7 cellular contexts compared by ENCODE assay signal in the genomic region with DNA sequence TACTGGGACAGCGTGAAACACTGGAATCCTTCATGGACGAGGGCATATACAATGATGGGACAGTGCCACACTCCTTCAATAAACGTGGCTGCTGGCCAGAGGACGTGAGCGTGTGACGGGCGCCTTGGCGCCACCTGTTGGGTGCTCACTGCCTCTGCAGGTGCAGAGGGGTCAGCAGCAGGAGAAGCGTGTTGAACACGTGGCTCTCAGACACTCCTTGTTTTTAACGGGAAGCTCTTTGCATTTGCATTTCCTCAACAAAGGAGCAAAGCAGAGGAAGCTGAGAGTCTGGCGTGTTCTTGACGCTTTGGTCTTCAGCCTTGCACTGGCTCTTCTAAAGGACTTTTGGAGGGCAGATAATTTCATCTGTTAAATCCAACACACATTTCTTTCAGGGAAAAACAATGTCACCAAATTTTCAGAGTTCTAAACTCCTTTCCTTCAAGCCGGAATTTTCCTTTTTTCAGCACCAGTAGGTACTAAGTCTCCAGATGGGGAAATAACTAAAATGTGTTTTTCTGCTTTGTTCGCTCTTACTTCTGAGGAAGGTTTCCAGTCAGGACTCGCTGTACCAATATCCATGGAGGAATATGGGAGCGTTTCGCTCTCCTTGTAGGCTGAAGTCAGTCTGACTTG. TPM values are rescaled to one million over a fixed set of nuclear protein-coding genes. Genes with fewer than 3 reads are reported as not detected.
DNase-seq lines count a peak whose midpoint lies in the region; ATAC-seq and TF ChIP-seq lines count a peak whose summit lies in the region.

No MANE protein-coding gene starts in this region.

- ATAC-seq in sciatic nerve (peak; percentile 55), HG02884 (IDR thresholded peaks at IDR 0.05; ENCODE audit: unreplicated experiment) (no peak)

- TF ChIP-seq CTCF in GM13977 (IDR thresholded peaks at IDR 0.05; ENCODE audit: extremely low read depth, insufficient read depth, missing control alignments): peak; percentile 98
- peak; percentile 93 to 96 (median 93) for TF ChIP-seq CTCF in ascending aorta (IDR thresholded peaks at IDR 0.05)

- no peaks in the 10 kb centered on the region for H3K27me3 ChIP-seq in ascending aorta

- peaks cover 29 to 42% of the 10 kb centered on the region in 2 donors for H3K36me3 ChIP-seq in ascending aorta

- peak; percentile 88 for DNase-seq in GM13977 (ENCODE audit: low spot score)
- peak; percentile 67 for DNase-seq in NCI-H1694 (lab: John Stamatoyannopoulos, UW)
- DNase-seq in T-helper 22 cell (ENCODE audit: low read depth): peak; percentile 40
- DNase-seq in ascending aorta (ENCODE audit: low spot score in 2 of 2): peak; percentile 50 to 90
- peak; percentile 91 for DNase-seq in hepatic stellate cell (ENCODE audit: low spot score)
- DNase-seq in sciatic nerve (ENCODE audit: low spot score): peak; percentile 86

- intact Hi-C loops in ascending aorta (cut with DNase I): loop anchor here (1.0 to 10.0 kb wide), 4 partner anchors 87 to 661 kb away; a partner anchor contains a TSS
- intact Hi-C loops in sciatic nerve (cut with DNase I): no loop called here

- H3K4me1 ChIP-seq in ascending aorta: peaks cover 5 to 25% of the 10 kb centered on the region in 2 donors

- H3K9me3 ChIP-seq in ascending aorta: no peaks in the 10 kb centered on the region

- in situ Hi-C loops in GM13977 (cut with MboI; ENCODE audit: low pct_unique_long_range_greater_than_20kb, low sequenced_read_pairs, unreplicated experiment): no loop called here

- no peak overlapping the region for H3K4me3 ChIP-seq in ascending aorta

- H3K27ac ChIP-seq in ascending aorta: peak overlapping the region; percentile 47 to 66

RNA-seq across cellular contexts. Expression of a gene that starts 2.9 kb away (rescaled TPM):
- total RNA-seq in ascending aorta (4.2 TPM), sciatic nerve (25.4 TPM)

RNA-seq across cellular contexts. Expression of a gene that starts 41.2 kb away (rescaled TPM):
- total RNA-seq in ascending aorta (186 TPM), sciatic nerve (207 TPM)

Comparison
In these comparisons a context has a peak if more than half of its experiments do, and no peak if none do; other contexts are left out.
1. DNase-seq: peak in every context shown above with its lines; median percentile 91 in hepatic stellate cell; 88 in GM13977; 86 in sciatic nerve; 70 in ascending aorta; 67 in NCI-H1694; 40 in T-helper 22 cell.